Comparison of ENCODE assay signal across 8 cellular contexts in the genomic region with DNA sequence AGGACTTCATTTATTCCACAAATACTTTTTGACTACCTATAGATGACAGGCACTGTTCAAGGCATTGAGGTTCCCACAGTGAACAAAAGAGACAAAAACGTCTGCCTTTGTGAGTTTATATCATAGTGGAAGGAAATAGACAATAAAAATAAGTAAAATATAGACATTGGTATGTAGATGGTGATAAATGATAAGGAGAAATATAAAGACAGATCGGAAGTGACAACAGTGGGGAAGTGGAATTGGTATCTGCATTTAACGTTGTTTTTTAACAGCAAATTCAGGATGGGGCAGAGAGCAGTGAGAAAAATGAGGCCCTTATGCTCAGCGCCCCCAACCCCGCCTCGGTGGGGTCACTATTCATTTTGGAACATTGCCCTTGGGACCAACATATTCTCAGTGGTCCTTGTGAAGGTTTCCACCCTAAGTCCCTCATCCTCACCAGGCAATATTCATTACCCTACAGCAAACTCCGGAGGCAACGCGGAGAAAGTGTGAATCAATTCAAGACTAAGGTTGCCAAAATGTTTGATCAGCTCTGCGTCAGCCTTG. TPM values are rescaled to one million over a fixed set of nuclear protein-coding genes. Genes with fewer than 3 reads are reported as not detected.
DNase-seq lines count a peak whose midpoint lies in the region; TF ChIP-seq lines count a peak whose summit lies in the region.

No MANE protein-coding gene starts in this region.

- peak overlapping the region; percentile 77 for H3K4me2 ChIP-seq in neural progenitor cell

- peak overlapping the region; percentile 99 for H3K4me3 Mint-ChIP-seq in neural progenitor cell

- H3K9ac ChIP-seq in ES-I3 (ENCODE audit: low read depth, low read length) (peak overlapping the region; percentile 72), HUES64 (ENCODE audit: low read depth, low read length) (peak overlapping the region; percentile 33), neural progenitor cell (peak overlapping the region; percentile 20)

- no peak for TF ChIP-seq CTCF in coronary artery (IDR thresholded peaks at IDR 0.05)
- TF ChIP-seq CTCF in neural progenitor cell (IDR thresholded peaks at IDR 0.05), result no peak

- H3K36me3 ChIP-seq in ES-I3 (ENCODE audit: insufficient read depth, low read length) (peaks cover 8% of the 10 kb centered on the region; the same call in 1 of the 2 replicates), HUES64 (ENCODE audit: insufficient read depth, low read length) (peaks cover 31% of the 10 kb centered on the region), neural progenitor cell (no peaks in the 10 kb centered on the region)

- H3K79me2 ChIP-seq in neural progenitor cell (ENCODE audit: low read depth), result peaks cover 30% of the 10 kb centered on the region

- H3K9me3 Mint-ChIP-seq in neural progenitor cell, result no peaks in the 10 kb centered on the region

- DNase-seq in coronary artery (ENCODE audit: low spot score), result no peak
- DNase-seq in neural progenitor cell (ENCODE audit: low spot score), result no peak
- no peak for DNase-seq in inferior parietal cortex (ENCODE audit: extremely low spot score)
- no peak for DNase-seq in NCI-H1092 (lab: John Stamatoyannopoulos, UW)
- no peak for DNase-seq in EL
- DNase-seq in activated CD4-positive, CD25-positive, alpha-beta regulatory T cell (lab: John Stamatoyannopoulos, UW), result no peak

- H2AFZ ChIP-seq in neural progenitor cell (replicated peaks), result peak overlapping the region; percentile 74

- H3F3A ChIP-seq in neural progenitor cell (ENCODE audit: low read depth), result peaks cover 5% of the 10 kb centered on the region

- H3K9me3 ChIP-seq in ES-I3 (ENCODE audit: control insufficient read depth, insufficient read depth, low read length) (no peaks in the 10 kb centered on the region), HUES64 (ENCODE audit: insufficient read depth, low read depth, low read length) (no peaks in the 10 kb centered on the region), neural progenitor cell (ENCODE audit: low read depth) (no peaks in the 10 kb centered on the region)

- H3K27me3 ChIP-seq in HUES64 (ENCODE audit: insufficient read depth, low read length) (no peaks in the 10 kb centered on the region), neural progenitor cell (no peaks in the 10 kb centered on the region)

- peak overlapping the region; percentile 73 for H3K27ac Mint-ChIP-seq in neural progenitor cell

- H4K20me1 ChIP-seq in neural progenitor cell (ENCODE audit: low read depth), result peaks cover 3% of the 10 kb centered on the region

- peaks cover 22% of the 10 kb centered on the region for H3K36me3 Mint-ChIP-seq in neural progenitor cell

- H3K27ac ChIP-seq in HUES64 (ENCODE audit: low read depth, low read length), result no peak overlapping the region
- H3K27ac ChIP-seq in coronary artery, result peak overlapping the region; percentile 72 to 79
- no peak overlapping the region for H3K27ac ChIP-seq in neural progenitor cell

- WGBS in HUES64, result 27% methylated on average over 10 of the region's 10 CpGs

- no peaks in the 10 kb centered on the region for H3K27me3 Mint-ChIP-seq in neural progenitor cell (ENCODE audit: insufficient read depth, low read depth)

- no peaks in the 10 kb centered on the region; the same call in 1 of the 2 replicates for H3K4me1 ChIP-seq in ES-I3 (ENCODE audit: insufficient read depth, low read length)
- H3K4me1 ChIP-seq in HUES64 (ENCODE audit: insufficient read depth, low read length), result peaks cover 4% of the 10 kb centered on the region; the same call in 1 of the 2 replicates
- peaks cover 5% of the 10 kb centered on the region for H3K4me1 ChIP-seq in neural progenitor cell

- H3K4me1 Mint-ChIP-seq in neural progenitor cell, result peaks cover 21% of the 10 kb centered on the region

- H3K4me3 ChIP-seq in HUES64 (ENCODE audit: low read length) (peak overlapping the region; percentile 81), coronary artery (peak overlapping the region; percentile 74), neural progenitor cell (peak overlapping the region; percentile 93)

RNA-seq across cellular contexts. Expression of a gene that starts 0.6 kb away (rescaled TPM):
- 26.7 TPM for polyA plus RNA-seq in HUES64 (2013, experiment 1 of 2)
- 25.0 TPM for polyA plus RNA-seq in HUES64 (2013, experiment 2 of 2)
- total RNA-seq in neural progenitor cell (ENCODE audit: low replicate concordance), result 22.9 and 36.6 TPM in 2 replicates

RNA-seq across cellular contexts. Expression of a gene that starts 33.4 kb away (rescaled TPM):
- 1.00 TPM for polyA plus RNA-seq in HUES64 (2013, experiment 1 of 2)
- 1.5 TPM for polyA plus RNA-seq in HUES64 (2013, experiment 2 of 2)
- 0.09 and 0.39 TPM in 2 replicates for total RNA-seq in neural progenitor cell (ENCODE audit: low replicate concordance)

RNA-seq across cellular contexts. Expression of a gene that starts 52.8 kb away (rescaled TPM):
- 13.2 TPM for polyA plus RNA-seq in HUES64 (2013, experiment 1 of 2)
- polyA plus RNA-seq in HUES64 (2013, experiment 2 of 2), result 12.8 TPM
- 32.7 and 33.6 TPM in 2 replicates for total RNA-seq in neural progenitor cell (ENCODE audit: low replicate concordance)

Comparison
In these comparisons a context has a peak if more than half of its experiments do, and no peak if none do; other contexts are left out.
1. H3K9ac ChIP-seq: peak in every context shown above with its lines; median percentile 72 in ES-I3; 33 in HUES64; 20 in neural progenitor cell.
2. H3K27ac ChIP-seq: peak in coronary artery (2 of 2); none in HUES64 (single experiment) and neural progenitor cell (single experiment).
3. Peak in every context shown above with its lines, with median percentiles within 50 percentile points of each other: H3K4me3 ChIP-seq.